In genomic region chr7:120628233-120628632, GRCh38 we compare ENCODE assay signal across 38 cellular contexts.
"Had no signal": no experiment of that assay in that cellular context is flagged by ENCODE, and none has a peak within 500 bp of the region (broad histone marks: within the 10 kb centered on the region; RNA-seq: fewer than 3 reads in every experiment).

No MANE protein-coding gene starts in this region.

- H3K9me3 ChIP-seq: adrenal gland, body of pancreas, breast epithelium, Peyer's patch had no signal

- DNase-seq: activated CD4-positive, alpha-beta memory T cell treated with anti-CD3 and anti-CD28 coated beads, Interleukin-2, amount 10 ng/mL, durations not matched to agents 7 days and 5 days; activated CD4-positive, alpha-beta T cell treated with anti-CD3 and anti-CD28 coated beads for 1 hour; activated CD4-positive, alpha-beta T cell treated with anti-CD3 and anti-CD28 coated beads for 48 hours; activated CD4-positive, CD25-positive, alpha-beta regulatory T cell; activated CD8-positive, alpha-beta memory T cell treated with anti-CD3 and anti-CD28 coated beads for 24 hours; activated CD8-positive, alpha-beta memory T cell treated with anti-CD3 and anti-CD28 coated beads, Interleukin-2, amount 10 ng/mL, durations not matched to agents 7 days and 5 days; activated CD8-positive, alpha-beta memory T cell treated with anti-CD3 and anti-CD28 coated beads, Interleukin-2, amount 50 U/mL, for 48 hours; activated effector memory CD4-positive, alpha-beta T cell treated with Interleukin-2 at 50 U/mL for 16 hours; activated naive CD4-positive, alpha-beta T cell treated with anti-CD3 and anti-CD28 coated beads, Interleukin-2, amount 10 ng/mL, durations not matched to agents 7 days and 5 days; activated naive CD8-positive, alpha-beta T cell treated with anti-CD3 and anti-CD28 coated beads for 36 hours; activated T-cell treated with anti-CD3 and anti-CD28 coated beads, Interleukin-2, amount 50 U/mL, for 48 hours; adrenal gland; body of pancreas; Kasumi-1; KG1; MM.1S; NCI-H1092 treated with DMSO at 0.1 percent for 48 hours; NCI-H1417; NCI-H146; NCI-H187; NCI-H2029 treated with DMSO at 0.1 percent for 48 hours; NCI-H2107; NCI-H2171; NCI-H510A; NCI-H526; NCI-H748 treated with DMSO at 0.1 percent for 48 hours; NK-92 treated with Interleukin-12 subunit alpha and Interleukin-12 subunit beta, amount 100 ng/mL, for 24 hours; PC-3; Peyer's patch; RPMI8226; SHP77 treated with DMSO at 0.1 percent for 48 hours; T-helper 1 cell; T-helper 2 cell; T-helper 9 cell had no signal

- H3K27me3 ChIP-seq: adrenal gland, body of pancreas, breast epithelium, Peyer's patch had no signal

- H3K4me1 Mint-ChIP-seq: activated CD4-positive, alpha-beta memory T cell treated with anti-CD3 and anti-CD28 coated beads, Interleukin-2, amount 10 ng/mL, durations not matched to agents 7 days and 5 days; activated CD8-positive, alpha-beta memory T cell treated with anti-CD3 and anti-CD28 coated beads, Interleukin-2, amount 10 ng/mL, durations not matched to agents 7 days and 5 days; activated naive CD4-positive, alpha-beta T cell treated with anti-CD3 and anti-CD28 coated beads, Interleukin-2, amount 10 ng/mL, durations not matched to agents 7 days and 5 days; activated naive CD8-positive, alpha-beta T cell treated with anti-CD3 and anti-CD28 coated beads for 36 hours had no signal

- H3K4me3 Mint-ChIP-seq: activated CD4-positive, alpha-beta memory T cell treated with anti-CD3 and anti-CD28 coated beads, Interleukin-2, amount 10 ng/mL, durations not matched to agents 7 days and 5 days; activated CD8-positive, alpha-beta memory T cell treated with anti-CD3 and anti-CD28 coated beads, Interleukin-2, amount 10 ng/mL, durations not matched to agents 7 days and 5 days; activated naive CD4-positive, alpha-beta T cell treated with anti-CD3 and anti-CD28 coated beads, Interleukin-2, amount 10 ng/mL, durations not matched to agents 7 days and 5 days; activated naive CD8-positive, alpha-beta T cell treated with anti-CD3 and anti-CD28 coated beads for 36 hours had no signal

- H3K4me1 ChIP-seq: adrenal gland, body of pancreas, breast epithelium, Peyer's patch had no signal

- H3K4me3 ChIP-seq: adrenal gland, body of pancreas, breast epithelium, Peyer's patch had no signal

- H3K27me3 Mint-ChIP-seq: activated CD4-positive, alpha-beta memory T cell treated with anti-CD3 and anti-CD28 coated beads, Interleukin-2, amount 10 ng/mL, durations not matched to agents 7 days and 5 days; activated CD8-positive, alpha-beta memory T cell treated with anti-CD3 and anti-CD28 coated beads, Interleukin-2, amount 10 ng/mL, durations not matched to agents 7 days and 5 days; activated naive CD4-positive, alpha-beta T cell treated with anti-CD3 and anti-CD28 coated beads, Interleukin-2, amount 10 ng/mL, durations not matched to agents 7 days and 5 days; activated naive CD8-positive, alpha-beta T cell treated with anti-CD3 and anti-CD28 coated beads for 36 hours had no signal

- H3K36me3 Mint-ChIP-seq: activated CD8-positive, alpha-beta memory T cell treated with anti-CD3 and anti-CD28 coated beads, Interleukin-2, amount 10 ng/mL, durations not matched to agents 7 days and 5 days; activated naive CD4-positive, alpha-beta T cell treated with anti-CD3 and anti-CD28 coated beads, Interleukin-2, amount 10 ng/mL, durations not matched to agents 7 days and 5 days; activated naive CD8-positive, alpha-beta T cell treated with anti-CD3 and anti-CD28 coated beads for 36 hours had no signal

- H3K9me3 Mint-ChIP-seq: activated CD4-positive, alpha-beta memory T cell treated with anti-CD3 and anti-CD28 coated beads, Interleukin-2, amount 10 ng/mL, durations not matched to agents 7 days and 5 days had no signal

- H3K27ac Mint-ChIP-seq: activated CD4-positive, alpha-beta memory T cell treated with anti-CD3 and anti-CD28 coated beads, Interleukin-2, amount 10 ng/mL, durations not matched to agents 7 days and 5 days; activated CD8-positive, alpha-beta memory T cell treated with anti-CD3 and anti-CD28 coated beads, Interleukin-2, amount 10 ng/mL, durations not matched to agents 7 days and 5 days; activated naive CD4-positive, alpha-beta T cell treated with anti-CD3 and anti-CD28 coated beads, Interleukin-2, amount 10 ng/mL, durations not matched to agents 7 days and 5 days; activated naive CD8-positive, alpha-beta T cell treated with anti-CD3 and anti-CD28 coated beads for 36 hours had no signal

- FAIRE-seq: astrocyte had no signal

- H3K36me3 ChIP-seq: adrenal gland, breast epithelium, Peyer's patch had no signal

- ATAC-seq: activated CD8-positive, alpha-beta memory T cell treated with anti-CD3 and anti-CD28 coated beads, Interleukin-2, amount 10 ng/mL, durations not matched to agents 7 days and 5 days; body of pancreas; PC-3; SK-N-SH treated with all-trans-retinoic acid at 6 μM for 48 hours had no signal

- H3K27ac ChIP-seq: adrenal gland, body of pancreas, breast epithelium, Peyer's patch, VCaP had no signal
